8 cellular contexts compared by ENCODE assay signal in genomic region chr19:37594982-37595382, GRCh38. TPM values are rescaled to one million over a fixed set of nuclear protein-coding genes. Genes with fewer than 3 reads are reported as not detected.
A peak's percentile ranks its signal among the peaks of the same experiment; 100 is the strongest.
DNase-seq lines count a peak whose midpoint lies in the region; TF ChIP-seq lines count a peak whose summit lies in the region.

No MANE protein-coding gene starts in this region.

- peaks cover 18% of the 10 kb centered on the region for H3K36me3 Mint-ChIP-seq in IgD-negative memory B cell
- H3K36me3 Mint-ChIP-seq in activated CD4-positive, alpha-beta T cell treated with anti-CD3 and anti-CD28 coated beads, Interleukin-2, amount 10 ng/mL, durations not matched to agents 24 days and 14 days (ENCODE audit: low read depth) = peaks cover 16% of the 10 kb centered on the region

- no peak for DNase-seq in BJ (ENCODE audit: low read depth)
- peak; percentile 46 for DNase-seq in GM20000 (ENCODE audit: low spot score)
- peak; percentile 83 for DNase-seq in activated CD4-positive, alpha-beta T cell treated with anti-CD3 and anti-CD28 coated beads, Interleukin-2, amount 10 ng/mL, durations not matched to agents 24 days and 14 days
- peak; percentile 57 to 89 (median 76) for DNase-seq in dorsolateral prefrontal cortex
- peak; percentile 16 to 39 for DNase-seq in stimulated activated CD8-positive, alpha-beta memory T cell treated with anti-CD3 and anti-CD28 coated beads, Interleukin-2, amount 100 ng/mL, for 48 hours (ENCODE audit: low read depth in 2 of 2)
- no peak for DNase-seq in NCI-H524 treated with DMSO at 0.1 percent for 48 hours (lab: John Stamatoyannopoulos, UW)

- H3K4me1 Mint-ChIP-seq in IgD-negative memory B cell = peaks cover 17 to 22% (median 20%) of the 10 kb centered on the region in 3 donors
- peaks cover 21% of the 10 kb centered on the region for H3K4me1 Mint-ChIP-seq in activated CD4-positive, alpha-beta T cell treated with anti-CD3 and anti-CD28 coated beads, Interleukin-2, amount 10 ng/mL, durations not matched to agents 24 days and 14 days

- H3K9me3 Mint-ChIP-seq in IgD-negative memory B cell = peaks cover 5 to 17% (median 14%) of the 10 kb centered on the region in 3 donors
- H3K9me3 Mint-ChIP-seq in activated CD4-positive, alpha-beta T cell treated with anti-CD3 and anti-CD28 coated beads, Interleukin-2, amount 10 ng/mL, durations not matched to agents 24 days and 14 days = peaks cover 32% of the 10 kb centered on the region

- peak overlapping the region; percentile 81 to 98 (median 97) for H3K27ac Mint-ChIP-seq in IgD-negative memory B cell
- peak overlapping the region; percentile 97 for H3K27ac Mint-ChIP-seq in activated CD4-positive, alpha-beta T cell treated with anti-CD3 and anti-CD28 coated beads, Interleukin-2, amount 10 ng/mL, durations not matched to agents 24 days and 14 days

- POLR2A ChIA-PET in BJ (lab: Charles Lee) = no interaction called here

- H3K4me3 ChIP-seq in BJ (ENCODE audit: low read depth, low read length) (peak overlapping the region; percentile 89), dorsolateral prefrontal cortex (peak overlapping the region; percentile 61 to 98 (median 85)), mononuclear cell (ENCODE audit: low read length) (peak overlapping the region; percentile 65)

- peak overlapping the region; percentile 73 to 98 (median 94) for H3K27ac ChIP-seq in dorsolateral prefrontal cortex

- CTCF ChIA-PET in BJ (lab: Yijun Ruan, JAX) = interaction anchor here (0.9 kb wide), 1 partner anchor 224 kb away, joined by 3 read pairs; the partner anchor contains the start of gene ZNF527

- intact Hi-C loops in activated CD4-positive, alpha-beta T cell treated with anti-CD3 and anti-CD28 coated beads, Interleukin-2, amount 10 ng/mL, durations not matched to agents 24 days and 14 days (cut with micrococcal nuclease) = loop anchor here (1.0 to 2.0 kb wide), 7 partner anchors 60 to 516 kb away; partner anchors contain the start of genes ZFP30, ZNF420, ZNF527 and ZNF569
- intact Hi-C loops in dorsolateral prefrontal cortex (cut with DNase I) = loop anchor here (1.0 to 10.0 kb wide), 5 partner anchors 60 to 224 kb away; partner anchors contain the start of genes ZFP30 (in 2 of the 2), ZNF569 (in 2 of the 2), ZNF527 (in 1 of the 2) and ZNF570 (in 1 of the 2)

- H3K9me3 ChIP-seq in mononuclear cell (ENCODE audit: low read depth, low read length) = peaks cover 15% of the 10 kb centered on the region

- no peaks in the 10 kb centered on the region for H3K27me3 Mint-ChIP-seq in IgD-negative memory B cell
- no peaks in the 10 kb centered on the region for H3K27me3 Mint-ChIP-seq in activated CD4-positive, alpha-beta T cell treated with anti-CD3 and anti-CD28 coated beads, Interleukin-2, amount 10 ng/mL, durations not matched to agents 24 days and 14 days

- no peaks in the 10 kb centered on the region for H3K27me3 ChIP-seq in BJ (ENCODE audit: control insufficient read depth, insufficient read depth, low read length)
- no peaks in the 10 kb centered on the region for H3K27me3 ChIP-seq in dorsolateral prefrontal cortex
- H3K27me3 ChIP-seq in mononuclear cell (ENCODE audit: insufficient read depth, low read length) = no peaks in the 10 kb centered on the region

- TF ChIP-seq CTCF in BJ (IDR thresholded peaks at IDR 0.05; ENCODE audit: insufficient read depth, low read depth, low read length) (no peak), GM20000 (IDR thresholded peaks at IDR 0.05; ENCODE audit: extremely low read depth, missing control alignments) (no peak), dorsolateral prefrontal cortex (IDR thresholded peaks at IDR 0.05 in 54 of 56, conservative IDR thresholded peaks at IDR 0.05 in 2 of 56; ENCODE audit: low read depth in 1 of 56, partially characterized antibody in 56 of 56) (peak in 2 of 56 donors; percentile 5 to 9)

- peak overlapping the region; percentile 97 to 99 (median 98) for H3K4me3 Mint-ChIP-seq in IgD-negative memory B cell
- H3K4me3 Mint-ChIP-seq in activated CD4-positive, alpha-beta T cell treated with anti-CD3 and anti-CD28 coated beads, Interleukin-2, amount 10 ng/mL, durations not matched to agents 24 days and 14 days = peak overlapping the region; percentile 98

- peaks cover 15% of the 10 kb centered on the region for H3K4me1 ChIP-seq in mononuclear cell (ENCODE audit: insufficient read depth, low read length)

- H3K36me3 ChIP-seq in BJ (ENCODE audit: control insufficient read depth, insufficient read depth, low read length) = no peaks in the 10 kb centered on the region

RNA-seq across cellular contexts. Expression of gene ZNF540, which starts 0.3 kb away (rescaled TPM):
- 0.58 and 0.65 TPM in 2 replicates for polyA plus RNA-seq in BJ (2011; rRNA removed)
- 0.43 TPM in 1 of 2 replicates, not detected in the other for polyA minus RNA-seq in BJ (2011; rRNA and poly(A)+ RNA removed)
- polyA plus RNA-seq in IgD-negative memory B cell = 5.1 TPM
- 0.38 and 0.49 TPM in 2 replicates for total RNA-seq in activated CD4-positive, alpha-beta T cell treated with anti-CD3 and anti-CD28 coated beads, Interleukin-2, amount 10 ng/mL, durations not matched to agents 24 days and 14 days
- 10 to 100 TPM; 15.8 to 44.6 (median 29.0) TPM for total RNA-seq in dorsolateral prefrontal cortex
- 7.5 TPM for total RNA-seq in mononuclear cell

RNA-seq across cellular contexts. Expression of gene ZNF571, which starts 0.4 kb away (rescaled TPM):
- polyA plus RNA-seq in BJ (2011; rRNA removed) = 1.0 and 1.3 TPM in 2 replicates
- polyA minus RNA-seq in BJ (2011; rRNA and poly(A)+ RNA removed) = 1.1 and 6.4 TPM in 2 replicates
- 6.9 TPM for polyA plus RNA-seq in IgD-negative memory B cell
- 0.47 and 1.1 TPM in 2 replicates for total RNA-seq in activated CD4-positive, alpha-beta T cell treated with anti-CD3 and anti-CD28 coated beads, Interleukin-2, amount 10 ng/mL, durations not matched to agents 24 days and 14 days
- 10 to 100 TPM in 102 of 120 experiments, 1 to 10 TPM in 18; 6.7 to 27.7 (median 12.5) TPM for total RNA-seq in dorsolateral prefrontal cortex
- 15.6 TPM for total RNA-seq in mononuclear cell

Comparison
In these comparisons a context has a peak if more than half of its experiments do, and no peak if none do; other contexts are left out.
1. DNase-seq: peak in GM20000 (single experiment), activated CD4-positive, alpha-beta T cell treated with anti-CD3 and anti-CD28 coated beads, Interleukin-2, amount 10 ng/mL, durations not matched to agents 24 days and 14 days (single experiment), dorsolateral prefrontal cortex (10 of 10) and stimulated activated CD8-positive, alpha-beta memory T cell treated with anti-CD3 and anti-CD28 coated beads, Interleukin-2, amount 100 ng/mL, for 48 hours (2 of 2); none in BJ (single experiment) and NCI-H524 treated with DMSO at 0.1 percent for 48 hours (single experiment).
2. Peak in every context shown above with its lines, with median percentiles within 50 percentile points of each other: H3K4me3 ChIP-seq.